ENCODE assay signal across 7 cellular contexts in genomic region chr15:41773332-41773728, GRCh38. TPM values are rescaled to one million over a fixed set of nuclear protein-coding genes. Genes with fewer than 3 reads are reported as not detected.
DNase-seq lines count a peak whose midpoint lies in the region; ATAC-seq, FAIRE-seq and TF ChIP-seq lines count a peak whose summit lies in the region.

No MANE protein-coding gene starts in this region.

- no peaks in the 10 kb centered on the region for H4K20me1 ChIP-seq in SU-DHL-6 (ENCODE audit: low read depth, low read length)

- H3K4me3 ChIP-seq in H7 (ENCODE audit: insufficient read depth, low read depth, low read length) (peak overlapping the region; percentile 74), SU-DHL-6 (ENCODE audit: insufficient read depth, low read length, poor library complexity, severe bottlenecking) (peak overlapping the region; percentile 56), fibroblast of the aortic adventitia (ENCODE audit: low read depth, low read length) (peak overlapping the region; percentile 76), small intestine (ENCODE audit: low read depth in 1 of 2, low read length in 2 of 2) (no peak overlapping the region)

- no peak for ATAC-seq in GM21423 (IDR thresholded peaks at IDR 0.05; ENCODE audit: unreplicated experiment)

- peak overlapping the region; percentile 95 for H2AFZ ChIP-seq in SU-DHL-6 (ENCODE audit: low read depth, low read length, severe bottlenecking)

- peak overlapping the region; percentile 78 for H3K9ac ChIP-seq in SU-DHL-6 (ENCODE audit: low read length)

- H3K36me3 ChIP-seq in H7 (replicated peaks; ENCODE audit: control insufficient read depth, insufficient read depth, low read length) (no peaks in the 10 kb centered on the region), SU-DHL-6 (ENCODE audit: low read length) (no peaks in the 10 kb centered on the region), small intestine (ENCODE audit: control insufficient read depth in 2 of 2, insufficient read depth in 2 of 2, low read length in 2 of 2) (peaks cover 2 to 3% of the 10 kb centered on the region in 2 donors)

- no peak for FAIRE-seq in small intestine (lab: Jason Lieb, UNC)

- WGBS in small intestine, 3 donors: 17 to 32% (median 29%) methylated on average over 5 of the region's 5 CpGs

- H3K79me2 ChIP-seq in SU-DHL-6 (ENCODE audit: insufficient read depth, low read length): no peaks in the 10 kb centered on the region

- H3K27ac ChIP-seq in SU-DHL-6 (ENCODE audit: low read depth, low read length) (peak overlapping the region; percentile 97), small intestine (ENCODE audit: low read depth in 1 of 2, low read length in 1 of 2) (peak overlapping the region; percentile 68 to 86)

- peaks cover 0 to 6% of the 10 kb centered on the region in 2 donors for H3K4me1 ChIP-seq in small intestine (ENCODE audit: control insufficient read depth in 2 of 2, insufficient read depth in 1 of 2, low read depth in 1 of 2, low read length in 1 of 2)

- H3K4me2 ChIP-seq in SU-DHL-6 (ENCODE audit: low read depth, low read length, poor library complexity, severe bottlenecking): peak overlapping the region; percentile 91

- H3K27me3 ChIP-seq in H7 (ENCODE audit: control insufficient read depth, insufficient read depth, low read length): no peaks in the 10 kb centered on the region
- no peaks in the 10 kb centered on the region for H3K27me3 ChIP-seq in SU-DHL-6 (ENCODE audit: low read length)
- H3K27me3 ChIP-seq in small intestine (ENCODE audit: control insufficient read depth in 2 of 2, insufficient read depth in 2 of 2, low read length in 2 of 2): no peaks in the 10 kb centered on the region

- DNase-seq in H7 (no peak), fibroblast of the aortic adventitia (ENCODE audit: low read depth) (no peak), small intestine (no peak), HuH-7.5 (ENCODE audit: low spot score) (no peak), A172 (ENCODE audit: low spot score) (no peak)

- H3K9me2 ChIP-seq in SU-DHL-6 (replicated peaks; ENCODE audit: insufficient read depth, low read length): no peaks in the 10 kb centered on the region

- H3F3A ChIP-seq in SU-DHL-6 (ENCODE audit: insufficient read depth): peaks cover 18% of the 10 kb centered on the region

- H3K9me3 ChIP-seq in SU-DHL-6 (ENCODE audit: insufficient read depth, low read length) (no peaks in the 10 kb centered on the region), small intestine (ENCODE audit: control insufficient read depth, low read depth) (no peaks in the 10 kb centered on the region)

- no peak for TF ChIP-seq CTCF in SU-DHL-6 (IDR thresholded peaks at IDR 0.05; ENCODE audit: insufficient read depth, low read length, poor library complexity, severe bottlenecking)
- TF ChIP-seq CTCF in fibroblast of the aortic adventitia (IDR thresholded peaks at IDR 0.05; ENCODE audit: insufficient read depth, low read length): no peak

RNA-seq across cellular contexts. Expression of gene MAPKBP1, which starts 1.0 kb away (rescaled TPM):
- total RNA-seq in H7 (2014; rRNA removed; shearing (Covaris generic)): 5.9 and 8.2 TPM in 2 replicates
- 12.7 and 20.8 TPM in 2 replicates for total RNA-seq in fibroblast of the aortic adventitia (ENCODE audit: low replicate concordance)
- 10 to 100 TPM in 2 of 3 donors, 1 to 10 TPM in 1; 8.3 to 30.2 (median 21.1) TPM for polyA plus RNA-seq in small intestine
- 9.9 and 10.0 TPM in 2 replicates for total RNA-seq in A172 (2014; rRNA removed; shearing (Covaris generic))

RNA-seq across cellular contexts. Expression of gene JMJD7, which starts 54.6 kb away (rescaled TPM):
- 10.7 and 12.3 TPM in 2 replicates for total RNA-seq in H7 (2014; rRNA removed; shearing (Covaris generic))
- total RNA-seq in fibroblast of the aortic adventitia (ENCODE audit: low replicate concordance): 3.1 and 6.3 TPM in 2 replicates
- 10 to 100 TPM in 1 of 3 donors, 1 to 10 TPM in 2; 6.8 to 11.4 (median 7.4) TPM for polyA plus RNA-seq in small intestine
- total RNA-seq in A172 (2014; rRNA removed; shearing (Covaris generic)): 2.2 and 2.5 TPM in 2 replicates

Comparison
In these comparisons a context has a peak if more than half of its experiments do, and no peak if none do; other contexts are left out.
1. H3K4me3 ChIP-seq: peak in H7 (single experiment), SU-DHL-6 (single experiment) and fibroblast of the aortic adventitia (single experiment); none in small intestine (0 of 2).